29 cellular contexts compared by ENCODE assay signal in genomic region chr2:36035137-36035536, GRCh38.
"Had no signal": no experiment of that assay in that cellular context is flagged by ENCODE, and none has a peak within 500 bp of the region (broad histone marks: within the 10 kb centered on the region; RNA-seq: fewer than 3 reads in every experiment).

No MANE protein-coding gene starts in this region.

- H3K27ac ChIP-seq: neural progenitor cell, ovary, parathyroid adenoma, psoas muscle, skin epidermis, suprapubic skin, testis, tibial artery, transverse colon, upper lobe of right lung, uterus had no signal

- H3K4me1 Mint-ChIP-seq: naive thymus-derived CD4-positive, alpha-beta T cell; nephron; neural progenitor cell; stimulated activated memory B cell treated with anti-CD40 and anti-IgM and Interleukin-4, amounts not matched to agents 10 μg/mL and 1 μg/mL and 100 μg/mL, for 72 hours; stimulated activated naive CD8-positive, alpha-beta T cell treated with anti-CD3 and anti-CD28 coated beads, Interleukin-15, amount 100 ng/mL, for 72 hours had no signal

- H3K36me3 ChIP-seq: neural progenitor cell, ovary, suprapubic skin, tibial artery, transverse colon, upper lobe of right lung, uterus had no signal

- H3K9ac ChIP-seq: neural progenitor cell, parathyroid adenoma had no signal

- H2AFZ ChIP-seq: neural progenitor cell, parathyroid adenoma had no signal

- H3K27me3 ChIP-seq: neural progenitor cell, ovary, suprapubic skin, testis, tibial artery, transverse colon, upper lobe of right lung had no signal

- H3K9me3 ChIP-seq: ovary, psoas muscle, suprapubic skin, testis, tibial artery, transverse colon, upper lobe of right lung, uterus had no signal

- H3K27ac Mint-ChIP-seq: naive thymus-derived CD4-positive, alpha-beta T cell; natural killer cell; nephron; neural progenitor cell; progenitor cell of endocrine pancreas; stimulated activated memory B cell treated with anti-CD40 and anti-IgM and Interleukin-4, amounts not matched to agents 10 μg/mL and 1 μg/mL and 100 μg/mL, for 72 hours; stimulated activated naive CD8-positive, alpha-beta T cell treated with anti-CD3 and anti-CD28 coated beads, Interleukin-15, amount 100 ng/mL, for 72 hours; type B pancreatic cell had no signal

- H3K4me1 ChIP-seq: neural progenitor cell, parathyroid adenoma, psoas muscle, suprapubic skin, testis, tibial artery, transverse colon, upper lobe of right lung, uterus had no signal

- H3K4me2 ChIP-seq: neural progenitor cell had no signal

- H3K36me3 Mint-ChIP-seq: naive thymus-derived CD4-positive, alpha-beta T cell; natural killer cell; neural progenitor cell; stimulated activated memory B cell treated with anti-CD40 and anti-IgM and Interleukin-4, amounts not matched to agents 10 μg/mL and 1 μg/mL and 100 μg/mL, for 72 hours; type B pancreatic cell had no signal

- H3K4me3 Mint-ChIP-seq: naive thymus-derived CD4-positive, alpha-beta T cell; natural killer cell; nephron; neural progenitor cell; stimulated activated memory B cell treated with anti-CD40 and anti-IgM and Interleukin-4, amounts not matched to agents 10 μg/mL and 1 μg/mL and 100 μg/mL, for 72 hours; stimulated activated naive CD8-positive, alpha-beta T cell treated with anti-CD3 and anti-CD28 coated beads, Interleukin-15, amount 100 ng/mL, for 72 hours; type B pancreatic cell had no signal

- H3K9me3 Mint-ChIP-seq: natural killer cell, nephron had no signal

- DNase-seq: naive thymus-derived CD4-positive, alpha-beta T cell; natural killer cell; occipital lobe; ovary; posterior cingulate gyrus; psoas muscle; right cardiac atrium; stimulated activated CD4-positive, alpha-beta T cell treated with anti-CD3 and anti-CD28 coated beads, Interleukin-15, amount 100 ng/mL, for 24 hours; stimulated activated CD4-positive, alpha-beta T cell treated with anti-CD3 and anti-CD28 coated beads, Interleukin-2, amount 100 ng/mL, for 24 hours; stimulated activated CD4-positive, alpha-beta T cell treated with anti-CD3 and anti-CD28 coated beads, Interleukin-2, amount 100 ng/mL, for 48 hours; stimulated activated CD4-positive, alpha-beta T cell treated with anti-CD3 and anti-CD28 coated beads, Interleukin-4, amount 100 ng/mL, for 24 hours; stimulated activated naive CD4-positive, alpha-beta T cell; stimulated activated naive CD8-positive, alpha-beta T cell treated with anti-CD3 and anti-CD28 coated beads, Interleukin-15, amount 100 ng/mL, for 72 hours; stimulated activated naive CD8-positive, alpha-beta T cell treated with anti-CD3 and anti-CD28 coated beads, Interleukin-15, Interleukin-2, amounts not matched to agents 100 U/mL and 50 U/mL, for 24 hours; substantia nigra; testis; tibial artery; transverse colon; upper lobe of right lung; uterus had no signal

- H3K79me2 ChIP-seq: parathyroid adenoma had no signal

- ATAC-seq: naive thymus-derived CD4-positive, alpha-beta T cell; natural killer cell; psoas muscle; right cardiac atrium; sciatic nerve; stimulated activated memory B cell treated with anti-CD40 and anti-IgM and Interleukin-4, amounts not matched to agents 10 μg/mL and 1 μg/mL and 100 μg/mL, for 72 hours; stimulated activated naive CD8-positive, alpha-beta T cell treated with anti-CD3 and anti-CD28 coated beads, Interleukin-15, amount 100 ng/mL, for 72 hours; stimulated activated naive CD8-positive, alpha-beta T cell treated with anti-CD3 and anti-CD28 coated beads, Interleukin-15, Interleukin-2, amounts not matched to agents 100 U/mL and 50 U/mL, for 24 hours; upper lobe of right lung had no signal

- H3K4me3 ChIP-seq: neural progenitor cell, ovary, psoas muscle, skin epidermis, suprapubic skin, testis, tibial artery, transverse colon, upper lobe of right lung, uterus had no signal
